Comparison of ENCODE assay signal across 8 cellular contexts in genomic region chr14:100108042-100108825, GRCh38. TPM values are rescaled to one million over a fixed set of nuclear protein-coding genes. Genes with fewer than 3 reads are reported as not detected.
DNase-seq lines count a peak whose midpoint lies in the region; ATAC-seq lines count a peak whose summit lies in the region.

No MANE protein-coding gene starts in this region.

- H3K4me1 Mint-ChIP-seq in naive thymus-derived CD4-positive, alpha-beta T cell, result peaks cover 72 to 91% (median 82%) of the 10 kb centered on the region in 7 donors
- peaks cover 61 to 77% of the 10 kb centered on the region in 2 donors for H3K4me1 Mint-ChIP-seq in stimulated activated naive B cell treated with anti-CD40 and anti-IgM and Interleukin-4, amounts not matched to agents 10 μg/mL and 1 μg/mL and 100 μg/mL, for 72 hours

- H3K9ac ChIP-seq in BLaER1 treated with 17β-estradiol and CSF1 and Interleukin-3, amounts not matched to agents 10 nM and 100 nM, result peak overlapping the region in 4 of 11 experiments; percentile 6 to 21 (median 12); a peak in 5 of 22 replicates
- H3K9ac ChIP-seq in NT2/D1 (ENCODE audit: insufficient read length, low read depth), result no peak overlapping the region

- CTCF ChIA-PET in naive thymus-derived CD4-positive, alpha-beta T cell (lab: Charles Lee), result interaction anchor here (0.8 to 35.2 kb wide), 14 partner anchors 9 to 131 kb away, joined by 3 to 758 read pairs (median 5); partner anchors contain the start of gene EVL

- H3K4me3 ChIP-seq in BLaER1 treated with 17β-estradiol and CSF1 and Interleukin-3, amounts not matched to agents 10 nM and 100 nM, result no peak overlapping the region
- no peak overlapping the region for H3K4me3 ChIP-seq in NT2/D1 (ENCODE audit: insufficient read length, low read depth)
- H3K4me3 ChIP-seq in naive thymus-derived CD4-positive, alpha-beta T cell (ENCODE audit: low read length), result no peak overlapping the region

- peaks cover 55 to 98% (median 76%) of the 10 kb centered on the region in 11 experiments for H4K20me1 ChIP-seq in BLaER1 treated with 17β-estradiol and CSF1 and Interleukin-3, amounts not matched to agents 10 nM and 100 nM

- peak overlapping the region; percentile 13 to 93 (median 64) for H3K4me3 Mint-ChIP-seq in naive thymus-derived CD4-positive, alpha-beta T cell
- H3K4me3 Mint-ChIP-seq in stimulated activated naive B cell treated with anti-CD40 and anti-IgM and Interleukin-4, amounts not matched to agents 10 μg/mL and 1 μg/mL and 100 μg/mL, for 72 hours, result no peak overlapping the region

- intact Hi-C loops in naive thymus-derived CD4-positive, alpha-beta T cell (cut with micrococcal nuclease), result loop anchor here (1.0 to 10.0 kb wide), 7 partner anchors 9 to 267 kb away; partner anchors contain the start of gene WDR25 (in 1 of the 2)

- H3K4me1 ChIP-seq in BLaER1 treated with 17β-estradiol and CSF1 and Interleukin-3, amounts not matched to agents 10 nM and 100 nM, result peaks cover 50 to 60% (median 57%) of the 10 kb centered on the region in 10 experiments
- H3K4me1 ChIP-seq in NT2/D1 (ENCODE audit: insufficient read depth, insufficient read length), result peaks cover 12% of the 10 kb centered on the region
- peaks cover 49 to 74% of the 10 kb centered on the region in 2 donors for H3K4me1 ChIP-seq in naive thymus-derived CD4-positive, alpha-beta T cell (ENCODE audit: control insufficient read depth in 2 of 2, insufficient read depth in 2 of 2, low read length in 2 of 2)

- H3K27me3 Mint-ChIP-seq in naive thymus-derived CD4-positive, alpha-beta T cell, result no peaks in the 10 kb centered on the region
- no peaks in the 10 kb centered on the region for H3K27me3 Mint-ChIP-seq in stimulated activated naive B cell treated with anti-CD40 and anti-IgM and Interleukin-4, amounts not matched to agents 10 μg/mL and 1 μg/mL and 100 μg/mL, for 72 hours

- peak; percentile 78 for DNase-seq in HPDE6-E6E7 (ENCODE audit: extremely low spot score)
- DNase-seq in NT2/D1 (ENCODE audit: low read depth, low spot score), result peak; percentile 44
- DNase-seq in activated T-cell treated with anti-CD3 and anti-CD28 coated beads for 1 hour (ENCODE audit: low read depth), result peak; percentile 90
- no peak for DNase-seq in epithelial cell of prostate (ENCODE audit: low read depth, low spot score)
- DNase-seq in naive thymus-derived CD4-positive, alpha-beta T cell, result peak; percentile 76 to 88 (median 84)
- DNase-seq in stimulated activated naive B cell treated with anti-CD40 and anti-IgM and Interleukin-4, amounts not matched to agents 10 μg/mL and 1 μg/mL and 100 μg/mL, for 72 hours, result peak; percentile 77

- H3K36me3 ChIP-seq in BLaER1 treated with 17β-estradiol and CSF1 and Interleukin-3, amounts not matched to agents 10 nM and 100 nM, result peaks cover 51 to 99% (median 69%) of the 10 kb centered on the region in 11 experiments
- H3K36me3 ChIP-seq in NT2/D1 (ENCODE audit: insufficient read depth, insufficient read length, low read length), result peaks cover 7% of the 10 kb centered on the region
- peaks cover 30 to 82% (median 34%) of the 10 kb centered on the region in 3 experiments for H3K36me3 ChIP-seq in naive thymus-derived CD4-positive, alpha-beta T cell (ENCODE audit: control insufficient read depth in 2 of 3, insufficient read depth in 3 of 3, low read length in 3 of 3)

- H3K36me3 Mint-ChIP-seq in naive thymus-derived CD4-positive, alpha-beta T cell, result peaks cover 14 to 61% (median 36%) of the 10 kb centered on the region in 5 donors
- peaks cover 59 to 73% of the 10 kb centered on the region in 2 donors for H3K36me3 Mint-ChIP-seq in stimulated activated naive B cell treated with anti-CD40 and anti-IgM and Interleukin-4, amounts not matched to agents 10 μg/mL and 1 μg/mL and 100 μg/mL, for 72 hours

- H3K27me3 ChIP-seq in BLaER1 treated with 17β-estradiol and CSF1 and Interleukin-3, amounts not matched to agents 10 nM and 100 nM, result no peaks in the 10 kb centered on the region
- no peaks in the 10 kb centered on the region for H3K27me3 ChIP-seq in NT2/D1 (ENCODE audit: insufficient read depth, insufficient read length)
- H3K27me3 ChIP-seq in naive thymus-derived CD4-positive, alpha-beta T cell (ENCODE audit: control insufficient read depth in 2 of 2, insufficient read depth in 2 of 2, low read length in 2 of 2), result no peaks in the 10 kb centered on the region

- H3K4me2 ChIP-seq in BLaER1 treated with 17β-estradiol and CSF1 and Interleukin-3, amounts not matched to agents 10 nM and 100 nM, result peak overlapping the region in 7 of 11 experiments; percentile 15 to 79 (median 24); a peak in 9 of 22 replicates

- H3K9me3 Mint-ChIP-seq in naive thymus-derived CD4-positive, alpha-beta T cell, result no peaks in the 10 kb centered on the region
- H3K9me3 Mint-ChIP-seq in stimulated activated naive B cell treated with anti-CD40 and anti-IgM and Interleukin-4, amounts not matched to agents 10 μg/mL and 1 μg/mL and 100 μg/mL, for 72 hours, result no peaks in the 10 kb centered on the region

- H3K9me3 ChIP-seq in BLaER1 treated with 17β-estradiol and CSF1 and Interleukin-3, amounts not matched to agents 10 nM and 100 nM (replicated peaks in 1 of 11), result no peaks in the 10 kb centered on the region
- H3K9me3 ChIP-seq in NT2/D1 (ENCODE audit: insufficient read depth, low read length), result no peaks in the 10 kb centered on the region
- H3K9me3 ChIP-seq in naive thymus-derived CD4-positive, alpha-beta T cell (ENCODE audit: control insufficient read depth in 2 of 3, low read length in 3 of 3), result no peaks in the 10 kb centered on the region

- POLR2A ChIA-PET in naive thymus-derived CD4-positive, alpha-beta T cell (lab: Charles Lee), result interaction anchor here (1.0 to 59.0 kb wide), 5 partner anchors 9 to 125 kb away, joined by 3 to 2344 read pairs (median 5); partner anchors contain the start of gene EVL

- peak overlapping the region in 3 of 11 experiments; percentile 3 to 32 (median 4); a peak in 3 of 22 replicates for H3K27ac ChIP-seq in BLaER1 treated with 17β-estradiol and CSF1 and Interleukin-3, amounts not matched to agents 10 nM and 100 nM
- peak overlapping the region; percentile 70 for H3K27ac ChIP-seq in epithelial cell of prostate
- peak overlapping the region; percentile 83 for H3K27ac ChIP-seq in naive thymus-derived CD4-positive, alpha-beta T cell (ENCODE audit: low read depth, low read length)

- H3K27ac Mint-ChIP-seq in naive thymus-derived CD4-positive, alpha-beta T cell, result peak overlapping the region; percentile 89 to 98 (median 96)
- peak overlapping the region; percentile 91 for H3K27ac Mint-ChIP-seq in stimulated activated naive B cell treated with anti-CD40 and anti-IgM and Interleukin-4, amounts not matched to agents 10 μg/mL and 1 μg/mL and 100 μg/mL, for 72 hours

- peak; percentile 84 for ATAC-seq in GM19372 (IDR thresholded peaks at IDR 0.05; ENCODE audit: low read depth, unreplicated experiment)
- ATAC-seq in naive thymus-derived CD4-positive, alpha-beta T cell, result peak; percentile 80
- ATAC-seq in stimulated activated naive B cell treated with anti-CD40 and anti-IgM and Interleukin-4, amounts not matched to agents 10 μg/mL and 1 μg/mL and 100 μg/mL, for 72 hours (replicated peaks), result peak; percentile 85 to 89

RNA-seq across cellular contexts. Expression of gene EVL, which starts 43.0 kb away (rescaled TPM):
- 1,000 to 10,000 TPM in 3 of 5 experiments, 100 to 1,000 TPM in 2; 851 to 1,469 (median 1,230) TPM for total RNA-seq in naive thymus-derived CD4-positive, alpha-beta T cell
- 100 to 1,000 TPM; 163 to 184 TPM for polyA plus RNA-seq in naive thymus-derived CD4-positive, alpha-beta T cell

RNA-seq across cellular contexts. Expression of gene DEGS2, which starts 51.2 kb away (rescaled TPM):
- total RNA-seq in naive thymus-derived CD4-positive, alpha-beta T cell, result 1 to 10 TPM in 1 of 5 experiments, under 1 TPM in 3, not detected in 1; 0.19 to 1.0 (median 0.32) TPM
- 1 to 10 TPM in 1 of 2 donors, under 1 TPM in 1; 0.51 to 1.0 TPM for polyA plus RNA-seq in naive thymus-derived CD4-positive, alpha-beta T cell

Comparison
In these comparisons a context has a peak if more than half of its experiments do, and no peak if none do; other contexts are left out.
1. H3K4me3 Mint-ChIP-seq: peak in naive thymus-derived CD4-positive, alpha-beta T cell (10 of 10); none in stimulated activated naive B cell treated with anti-CD40 and anti-IgM and Interleukin-4, amounts not matched to agents 10 μg/mL and 1 μg/mL and 100 μg/mL, for 72 hours (0 of 2).
2. Peak in every context shown above with its lines, with median percentiles within 50 percentile points of each other: ATAC-seq.